ENCODE assay signal across 16 cellular contexts in genomic region chr22:36816338-36816634, GRCh38. TPM values are rescaled to one million over a fixed set of nuclear protein-coding genes. Genes with fewer than 3 reads are reported as not detected.
A peak's percentile ranks its signal among the peaks of the same experiment; 100 is the strongest.
DNase-seq lines count a peak whose midpoint lies in the region; ATAC-seq and TF ChIP-seq lines count a peak whose summit lies in the region.
"Had no signal": no experiment of that assay in that cellular context is flagged by ENCODE, and none has a peak within 500 bp of the region (broad histone marks: within the 10 kb centered on the region; RNA-seq: fewer than 3 reads in every experiment).

No MANE protein-coding gene starts in this region.

- peak overlapping the region; percentile 72 for H3K4me2 ChIP-seq in H9 (ENCODE audit: insufficient read depth, insufficient read length, low read length)

- peaks cover 91% of the 10 kb centered on the region for H3K27me3 Mint-ChIP-seq in H9 (ENCODE audit: low read depth)

- H3K27me3 ChIP-seq in H9 (ENCODE audit: insufficient read depth, low read length) = peaks cover 25% of the 10 kb centered on the region
- peaks cover 67% of the 10 kb centered on the region for H3K27me3 ChIP-seq in RWPE2 (ENCODE audit: insufficient read depth, poor library complexity, severe bottlenecking)
- H3K27me3 ChIP-seq in rectal smooth muscle tissue (ENCODE audit: control insufficient read depth, insufficient read depth, low read length) = peaks cover 34% of the 10 kb centered on the region
- H3K27me3 ChIP-seq in BE2C = peaks cover 72% of the 10 kb centered on the region

- no peak overlapping the region for H2BK5ac ChIP-seq in H9 (ENCODE audit: insufficient read length, low read length)

- no peak overlapping the region for H4K8ac ChIP-seq in H9 (replicated peaks; ENCODE audit: insufficient read length, low read depth, low read length)

- H4K20me1 ChIP-seq in H9 (ENCODE audit: control insufficient read depth, insufficient read depth, insufficient read length) = no peaks in the 10 kb centered on the region

- H3K36me3 ChIP-seq in RWPE2 (ENCODE audit: low read depth) (no peaks in the 10 kb centered on the region), rectal smooth muscle tissue (ENCODE audit: control insufficient read depth, insufficient read depth, low read length) (no peaks in the 10 kb centered on the region), BE2C (no peaks in the 10 kb centered on the region)
- H3K36me3 ChIP-seq: esophagus squamous epithelium, thyroid gland had no signal

- no peak overlapping the region for H3K27ac Mint-ChIP-seq in H9
- H3K27ac Mint-ChIP-seq: activated CD4-positive, alpha-beta T cell treated with anti-CD3 and anti-CD28 coated beads, Interleukin-2, amount 10 ng/mL, durations not matched to agents 7 days and 5 days; activated T-cell treated with anti-CD3 and anti-CD28 coated beads, Interleukin-2, amount 50 U/mL, for 24 hours; CD4-positive, alpha-beta T cell; T-helper 2 cell treated with Interferon-gamma antibody and Interleukin-4, amounts not matched to agents 5 μg/mL and 100 μg/mL, for 36 hours had no signal

- H3K4me3 ChIP-seq in RWPE2 (ENCODE audit: severe bottlenecking) (no peak overlapping the region), rectal smooth muscle tissue (ENCODE audit: low read length) (peak overlapping the region; percentile 29), BE2C (ENCODE audit: low read depth, low read length) (no peak overlapping the region)
- H3K4me3 ChIP-seq: thyroid gland had no signal

- no peak overlapping the region for H4K91ac ChIP-seq in H9 (ENCODE audit: insufficient read length, low read depth, low read length)

- peak; percentile 46 for DNase-seq in H9
- no peak for DNase-seq in RWPE2 (ENCODE audit: low spot score)
- DNase-seq in iPS-NIHi11 (ENCODE audit: low spot score) = peak; percentile 65
- DNase-seq in stimulated activated naive CD4-positive, alpha-beta T cell (lab: John Stamatoyannopoulos, UW) = no peak
- DNase-seq in BE2C = no peak
- DNase-seq in NCI-H1092 (lab: John Stamatoyannopoulos, UW) = no peak
- DNase-seq: activated CD4-positive, alpha-beta T cell treated with anti-CD3 and anti-CD28 coated beads, Interleukin-2, amount 10 ng/mL, durations not matched to agents 7 days and 5 days; activated T-cell treated with anti-CD3 and anti-CD28 coated beads, Interleukin-2, amount 50 U/mL, for 24 hours; CD4-positive, alpha-beta T cell; esophagus squamous epithelium; NCI-H2029 treated with DMSO at 0.1 percent for 48 hours had no signal

- H3K14ac ChIP-seq in H9 (ENCODE audit: insufficient read depth, low read length) = no peak overlapping the region

- no peaks in the 10 kb centered on the region for H3K9me3 ChIP-seq in H9 (ENCODE audit: control insufficient read depth, low read depth, low read length)
- H3K9me3 ChIP-seq in RWPE2 (ENCODE audit: severe bottlenecking) = no peaks in the 10 kb centered on the region
- no peaks in the 10 kb centered on the region for H3K9me3 ChIP-seq in BE2C
- H3K9me3 ChIP-seq: esophagus squamous epithelium, thyroid gland had no signal

- peaks cover 14% of the 10 kb centered on the region for H3K23me2 ChIP-seq in H9 (ENCODE audit: insufficient read length, low read depth, low read length, poor library complexity, severe bottlenecking)

- H2BK15ac ChIP-seq in H9 (ENCODE audit: low read depth, low read length) = no peak overlapping the region

- peaks cover 23 to 44% of the 10 kb centered on the region in 2 experiments for H3K4me1 Mint-ChIP-seq in H9

- no peak overlapping the region for H3K4ac ChIP-seq in H9 (ENCODE audit: low read depth, low read length)

- ATAC-seq in RWPE2 (ENCODE audit: low read depth) = 0 out of 3 replicates have a peak, but pooled peaks have one; percentile 32

- no peak overlapping the region for H2AFZ ChIP-seq in H9 (ENCODE audit: low read length)

- H2AK5ac ChIP-seq in H9 (ENCODE audit: insufficient read length, low read length) = no peak overlapping the region

- WGBS in H9 (ENCODE audit: extremely low coverage, insufficient read length, low lambda C conversion rate) = no CpG with 5 or more reads among the region's 12 CpGs

- no peak overlapping the region for H3K18ac ChIP-seq in H9 (ENCODE audit: insufficient read length, low read depth, low read length)

- no peak overlapping the region for H4K5ac ChIP-seq in H9 (ENCODE audit: insufficient read length, low read depth, low read length)

- no peak overlapping the region for H2BK12ac ChIP-seq in H9 (ENCODE audit: insufficient read length, low read depth, low read length)

- no peaks in the 10 kb centered on the region for H3K79me1 ChIP-seq in H9 (ENCODE audit: insufficient read depth, low read depth, low read length, poor library complexity, severe bottlenecking)

- no peaks in the 10 kb centered on the region for H3K79me2 ChIP-seq in H9 (ENCODE audit: insufficient read depth, low read length)

- H3K9ac ChIP-seq in H9 (ENCODE audit: extremely low read depth, insufficient read length, low read length) (no peak overlapping the region), rectal smooth muscle tissue (ENCODE audit: low read length) (no peak overlapping the region)

- TF ChIP-seq CTCF in H9 (conservative IDR thresholded peaks at IDR 0.05) = no peak
- TF ChIP-seq CTCF in RWPE2 (IDR thresholded peaks at IDR 0.05; ENCODE audit: poor library complexity, severe bottlenecking) = no peak
- TF ChIP-seq CTCF in BE2C (IDR thresholded peaks at IDR 0.05; ENCODE audit: low read depth, low read length) = no peak

- H3K4me3 Mint-ChIP-seq in H9 = peak overlapping the region; percentile 55 to 77
- H3K4me3 Mint-ChIP-seq: activated CD4-positive, alpha-beta T cell treated with anti-CD3 and anti-CD28 coated beads, Interleukin-2, amount 10 ng/mL, durations not matched to agents 7 days and 5 days; activated T-cell treated with anti-CD3 and anti-CD28 coated beads, Interleukin-2, amount 50 U/mL, for 24 hours; CD4-positive, alpha-beta T cell; T-helper 2 cell treated with Interferon-gamma antibody and Interleukin-4, amounts not matched to agents 5 μg/mL and 100 μg/mL, for 36 hours had no signal

- H3K36me3 Mint-ChIP-seq in H9 (ENCODE audit: insufficient read depth in 1 of 3, low read depth in 3 of 3) = no peaks in the 10 kb centered on the region; a peak in 1 of 7 replicates

- H3K4me1 ChIP-seq in H9 (ENCODE audit: insufficient read depth, low read length) = peaks cover 2% of the 10 kb centered on the region; the same call in 1 of the 2 replicates
- no peaks in the 10 kb centered on the region for H3K4me1 ChIP-seq in RWPE2 (ENCODE audit: insufficient read depth, poor library complexity, severe bottlenecking)
- H3K4me1 ChIP-seq in rectal smooth muscle tissue (ENCODE audit: control insufficient read depth, insufficient read depth, low read length) = no peaks in the 10 kb centered on the region
- H3K4me1 ChIP-seq in BE2C = no peaks in the 10 kb centered on the region

- no peak overlapping the region for H2BK20ac ChIP-seq in H9 (ENCODE audit: low read depth, low read length, poor library complexity, severe bottlenecking)

- no peak overlapping the region for H3K23ac ChIP-seq in H9 (ENCODE audit: insufficient read length, low read depth, low read length)

- H3K56ac ChIP-seq in H9 (ENCODE audit: insufficient read length, low read depth, low read length) = no peak overlapping the region

- no peak overlapping the region for H3T11ph ChIP-seq in H9 (ENCODE audit: low read length)

- H3K9me3 Mint-ChIP-seq in H9 = no peaks in the 10 kb centered on the region
- H3K9me3 Mint-ChIP-seq: activated CD4-positive, alpha-beta T cell treated with anti-CD3 and anti-CD28 coated beads, Interleukin-2, amount 10 ng/mL, durations not matched to agents 7 days and 5 days; activated T-cell treated with anti-CD3 and anti-CD28 coated beads, Interleukin-2, amount 50 U/mL, for 24 hours; CD4-positive, alpha-beta T cell; T-helper 2 cell treated with Interferon-gamma antibody and Interleukin-4, amounts not matched to agents 5 μg/mL and 100 μg/mL, for 36 hours had no signal

- no peak overlapping the region for H2BK120ac ChIP-seq in H9 (ENCODE audit: low read depth, low read length, poor library complexity, severe bottlenecking)

- H3K27ac ChIP-seq in H9 (ENCODE audit: insufficient read length, low read depth, low read length) = no peak overlapping the region
- no peak overlapping the region for H3K27ac ChIP-seq in RWPE2 (ENCODE audit: poor library complexity, severe bottlenecking)
- H3K27ac ChIP-seq in rectal smooth muscle tissue (ENCODE audit: low read depth, low read length) = no peak overlapping the region
- H3K27ac ChIP-seq: esophagus squamous epithelium, thyroid gland had no signal

RNA-seq across cellular contexts. Expression of gene PVALB, which starts 0.5 kb away (rescaled TPM):
- total RNA-seq in H9 (2021) = 2.7 and 3.0 TPM in 2 replicates
- polyA plus RNA-seq in BE2C (2012; ENCODE audit: insufficient read depth, insufficient read length, low read depth) = not detected
- total RNA-seq: activated CD4-positive, alpha-beta T cell treated with anti-CD3 and anti-CD28 coated beads, Interleukin-2, amount 10 ng/mL, durations not matched to agents 7 days and 5 days; CD4-positive, alpha-beta T cell; esophagus squamous epithelium; HT-29; MCF 10A; thyroid gland had no signal

RNA-seq across cellular contexts. Expression of gene IFT27, which starts 40.4 kb away (rescaled TPM):
- total RNA-seq in H9 (2021) = 40.7 and 43.4 TPM in 2 replicates
- polyA plus RNA-seq in BE2C (2012; ENCODE audit: insufficient read depth, insufficient read length, low read depth) = 21.9 TPM

RNA-seq across cellular contexts. Expression of gene NCF4, which starts 44.5 kb away (rescaled TPM):
- total RNA-seq in H9 (2021) = not detected in 2 replicates
- polyA plus RNA-seq in BE2C (2012; ENCODE audit: insufficient read depth, insufficient read length, low read depth) = not detected
- total RNA-seq: HT-29, MCF 10A had no signal

Comparison
In these comparisons a context has a peak if more than half of its experiments do, and no peak if none do; other contexts are left out.
1. DNase-seq: peak in H9 (single experiment) and iPS-NIHi11 (single experiment); none in RWPE2 (single experiment), stimulated activated naive CD4-positive, alpha-beta T cell (0 of 6), BE2C (single experiment) and NCI-H1092 (single experiment).